In the genomic region with DNA sequence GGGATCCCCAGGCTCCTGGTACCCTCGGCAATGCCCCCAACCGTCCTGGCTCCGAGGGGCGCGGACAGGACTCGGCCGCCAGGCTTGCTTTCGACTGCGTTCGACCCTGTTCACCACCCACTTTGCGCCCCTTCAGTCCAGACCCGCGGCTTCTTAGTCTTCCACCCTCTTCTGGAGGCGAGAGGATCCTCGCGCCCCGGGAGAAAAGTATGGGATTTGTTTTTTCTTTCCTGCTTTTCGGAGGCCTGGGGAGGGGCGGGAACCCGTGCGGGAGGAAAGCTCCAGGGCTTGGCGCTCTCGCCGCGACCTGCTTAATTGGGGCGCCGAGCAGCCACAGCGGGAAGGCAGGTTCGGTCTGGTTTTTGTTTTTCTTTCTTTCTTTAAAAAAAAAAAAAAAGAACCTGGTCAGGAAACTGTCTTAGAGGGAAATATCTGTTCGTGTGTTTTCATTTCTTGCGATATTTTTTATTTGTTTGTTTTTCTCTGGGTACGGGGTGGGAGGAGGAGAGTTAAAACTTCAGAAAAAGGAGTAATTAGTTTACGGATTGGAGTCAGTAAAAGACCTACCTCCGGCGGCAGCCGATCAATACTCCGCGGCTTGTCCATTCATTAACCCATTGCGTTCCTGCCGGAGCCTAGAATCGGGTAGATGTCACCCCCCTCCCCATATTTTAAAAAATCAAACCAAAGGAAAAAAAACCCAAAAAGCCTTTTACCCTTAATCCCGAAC, we compare ENCODE assay signal across 10 cellular contexts. TPM values are rescaled to one million over a fixed set of nuclear protein-coding genes. Genes with fewer than 3 reads are reported as not detected.
DNase-seq lines count a peak whose midpoint lies in the region; ATAC-seq, FAIRE-seq and TF ChIP-seq lines count a peak whose summit lies in the region.
"Had no signal": no experiment of that assay in that cellular context is flagged by ENCODE, and none has a peak within 500 bp of the region (broad histone marks: within the 10 kb centered on the region; RNA-seq: fewer than 3 reads in every experiment).

No MANE protein-coding gene starts in this region.

- peaks cover 73% of the 10 kb centered on the region for H3K27me3 Mint-ChIP-seq in CD4-positive, alpha-beta T cell
- H3K27me3 Mint-ChIP-seq in osteocyte (ENCODE audit: unreplicated experiment), result peaks cover 77% of the 10 kb centered on the region

- no peak for FAIRE-seq in endothelial cell of umbilical vein (lab: Jason Lieb, UNC)

- intact Hi-C loops in CD4-positive, alpha-beta T cell (cut with DNase I, micrococcal nuclease), result no loop called here
- intact Hi-C loops in endothelial cell of umbilical vein (cut with micrococcal nuclease), result loop anchor here (2.0 to 5.0 kb wide), 2 partner anchors 87 to 503 kb away; a partner anchor contains a TSS

- peaks cover 32% of the 10 kb centered on the region for H3K4me1 Mint-ChIP-seq in CD4-positive, alpha-beta T cell (ENCODE audit: low read depth)
- H3K4me1 Mint-ChIP-seq in osteocyte (ENCODE audit: unreplicated experiment), result peaks cover 40% of the 10 kb centered on the region

- H3K36me3 Mint-ChIP-seq in CD4-positive, alpha-beta T cell (ENCODE audit: low read depth), result no peaks in the 10 kb centered on the region
- H3K36me3 Mint-ChIP-seq in osteocyte (ENCODE audit: unreplicated experiment), result no peaks in the 10 kb centered on the region

- H2AFZ ChIP-seq in endothelial cell of umbilical vein (ENCODE audit: low read depth, low read length), result no peak overlapping the region

- no peak for DNase-seq in CD4-positive, alpha-beta T cell
- peak; percentile 48 for DNase-seq in NCI-H69 (lab: John Stamatoyannopoulos, UW)
- DNase-seq in endothelial cell of umbilical vein (ENCODE audit: low read depth, low spot score), result no peak
- DNase-seq in osteocyte (ENCODE audit: extremely low spot score, unreplicated experiment), result no peak
- DNase-seq in NCI-H2107 (lab: John Stamatoyannopoulos, UW), result no peak
- DNase-seq: NCI-H2081 treated with DMSO at 0.1 percent for 48 hours had no signal

- no peak overlapping the region for H3K27ac Mint-ChIP-seq in CD4-positive, alpha-beta T cell
- peak overlapping the region; percentile 80 for H3K27ac Mint-ChIP-seq in osteocyte (ENCODE audit: unreplicated experiment)

- H3K27ac ChIP-seq in CD4-positive, alpha-beta T cell (ENCODE audit: low read depth, low read length), result no peak overlapping the region
- no peak overlapping the region for H3K27ac ChIP-seq in endothelial cell of umbilical vein (ENCODE audit: insufficient read depth, low read depth, low read length)

- H3K79me2 ChIP-seq in endothelial cell of umbilical vein (ENCODE audit: control insufficient read depth, insufficient read depth, low read length), result no peaks in the 10 kb centered on the region

- H3K4me3 Mint-ChIP-seq in CD4-positive, alpha-beta T cell, result peak overlapping the region; percentile 60
- H3K4me3 Mint-ChIP-seq in osteocyte (ENCODE audit: unreplicated experiment), result peak overlapping the region; percentile 77

- dilution Hi-C loops in endothelial cell of umbilical vein (cut with MboI; ENCODE audit: extremely low pct_ligation_motif_present, low sequenced_read_pairs), result no loop called here

- CTCF ChIA-PET in CD4-positive, alpha-beta T cell (lab: Charles Lee), result no interaction called here
- CTCF ChIA-PET in endothelial cell of umbilical vein (lab: Charles Lee), result no interaction called here

- POLR2A ChIA-PET in CD4-positive, alpha-beta T cell (lab: Charles Lee), result no interaction called here
- POLR2A ChIA-PET in endothelial cell of umbilical vein (lab: Charles Lee), result no interaction called here

- no peak for ATAC-seq in CD4-positive, alpha-beta T cell (ENCODE audit: poor library complexity)
- no peak for ATAC-seq in GM19467 (IDR thresholded peaks at IDR 0.05; ENCODE audit: unreplicated experiment)
- no peak for ATAC-seq in GM18873 (IDR thresholded peaks at IDR 0.05; ENCODE audit: low FRiP score, unreplicated experiment)
- no peak for ATAC-seq in GM18505 (IDR thresholded peaks at IDR 0.05; ENCODE audit: unreplicated experiment)

- H3K4me2 ChIP-seq in endothelial cell of umbilical vein (ENCODE audit: insufficient read depth, low read length), result no peak overlapping the region

- no peak for TF ChIP-seq CTCF in CD4-positive, alpha-beta T cell (IDR thresholded peaks at IDR 0.05)
- TF ChIP-seq CTCF in endothelial cell of umbilical vein (IDR thresholded peaks at IDR 0.05; ENCODE audit: extremely low read depth in 1 of 2, insufficient read depth in 1 of 2, low read depth in 1 of 2, low read length in 2 of 2) (no peak), osteocyte (IDR thresholded peaks at IDR 0.05) (no peak)

- H3K9ac ChIP-seq in endothelial cell of umbilical vein (replicated peaks; ENCODE audit: extremely low read depth, insufficient read depth, low read length), result no peak overlapping the region

- H3K9me3 ChIP-seq in CD4-positive, alpha-beta T cell (ENCODE audit: control insufficient read depth, low read length), result no peaks in the 10 kb centered on the region
- H3K9me3 ChIP-seq in endothelial cell of umbilical vein (replicated peaks; ENCODE audit: control insufficient read depth, insufficient read depth, low read length), result no peaks in the 10 kb centered on the region

- H3K27me3 ChIP-seq in CD4-positive, alpha-beta T cell (ENCODE audit: control insufficient read depth, insufficient read depth, low read length), result peaks cover 86% of the 10 kb centered on the region
- peaks cover 90 to 96% of the 10 kb centered on the region in 2 experiments for H3K27me3 ChIP-seq in endothelial cell of umbilical vein (ENCODE audit: control insufficient read depth in 2 of 2, insufficient read depth in 2 of 2, low read length in 2 of 2)

- no peaks in the 10 kb centered on the region for H4K20me1 ChIP-seq in endothelial cell of umbilical vein (replicated peaks; ENCODE audit: control insufficient read depth, extremely low read depth, insufficient read depth, low read length)

- no peak for TF ChIP-seq POLR2A in endothelial cell of umbilical vein (IDR thresholded peaks at IDR 0.05; ENCODE audit: low read depth, low read length)
- no peak for TF ChIP-seq POLR2A in GM18505 (IDR thresholded peaks at IDR 0.05; ENCODE audit: borderline replicate concordance, extremely low read depth, insufficient read depth, insufficient read length)

- H3K9me1 ChIP-seq in endothelial cell of umbilical vein (replicated peaks; ENCODE audit: control insufficient read depth, extremely low read depth, insufficient read depth, low read length), result no peaks in the 10 kb centered on the region

- no peaks in the 10 kb centered on the region for H3K9me3 Mint-ChIP-seq in CD4-positive, alpha-beta T cell
- no peaks in the 10 kb centered on the region for H3K9me3 Mint-ChIP-seq in osteocyte (ENCODE audit: unreplicated experiment)

- BruUV-seq in endothelial cell of umbilical vein (replicated peaks; lab: Mats Ljungman, UMichigan), result no TSS peak

- H3K36me3 ChIP-seq in endothelial cell of umbilical vein (ENCODE audit: control insufficient read depth in 2 of 2, extremely low read depth in 1 of 2, insufficient read depth in 2 of 2, low read length in 2 of 2), result no peaks in the 10 kb centered on the region

- H3K4me1 ChIP-seq in endothelial cell of umbilical vein (ENCODE audit: control insufficient read depth, extremely low read depth, insufficient read depth, low read length), result peaks cover 2% of the 10 kb centered on the region

- H3K4me3 ChIP-seq in endothelial cell of umbilical vein (replicated peaks in 1 of 3; ENCODE audit: insufficient read depth in 1 of 3, low read depth in 1 of 3, low read length in 3 of 3), result no peak overlapping the region

TF ChIP-seq in endothelial cell of umbilical vein, 7 proteins besides CTCF, POLR2A, EP300 and RAD21:
- TF ChIP-seq JUN (IDR thresholded peaks at IDR 0.05; ENCODE audit: borderline replicate concordance, insufficient read depth, insufficient read length, low read depth), result no peak
- TF ChIP-seq EZH2 (IDR thresholded peaks at IDR 0.05; ENCODE audit: borderline replicate concordance, low read depth, low read length, severe bottlenecking), result peak; percentile 85

RNA-seq across cellular contexts. Expression of a gene that starts 1.6 kb away (rescaled TPM):
- not detected for total RNA-seq in CD4-positive, alpha-beta T cell
- total RNA-seq in endothelial cell of umbilical vein (not detected in 2 replicates), osteocyte (3.0 TPM in 2 replicates)
- polyA plus RNA-seq in endothelial cell of umbilical vein, result not detected in 2 replicates
- polyA plus RNA-seq in endothelial cell of umbilical vein (2011; cell fraction: cytosol; rRNA removed), result not detected in 2 replicates
- not detected in 2 replicates for polyA plus RNA-seq in endothelial cell of umbilical vein (2011; cell fraction: nucleus; rRNA removed)
- polyA plus RNA-seq in endothelial cell of umbilical vein (2012), result not detected in 2 replicates
- not detected in 2 replicates for polyA minus RNA-seq in endothelial cell of umbilical vein
- polyA minus RNA-seq in endothelial cell of umbilical vein (2011; cell fraction: cytosol; rRNA and poly(A)+ RNA removed), result not detected
- polyA minus RNA-seq in endothelial cell of umbilical vein (2011; cell fraction: nucleus; rRNA and poly(A)+ RNA removed), result not detected in 2 replicates
- total RNA-seq: activated CD8-positive, alpha-beta memory T cell treated with anti-CD3 and anti-CD28 coated beads for 36 hours had no signal
